In the genomic region with DNA sequence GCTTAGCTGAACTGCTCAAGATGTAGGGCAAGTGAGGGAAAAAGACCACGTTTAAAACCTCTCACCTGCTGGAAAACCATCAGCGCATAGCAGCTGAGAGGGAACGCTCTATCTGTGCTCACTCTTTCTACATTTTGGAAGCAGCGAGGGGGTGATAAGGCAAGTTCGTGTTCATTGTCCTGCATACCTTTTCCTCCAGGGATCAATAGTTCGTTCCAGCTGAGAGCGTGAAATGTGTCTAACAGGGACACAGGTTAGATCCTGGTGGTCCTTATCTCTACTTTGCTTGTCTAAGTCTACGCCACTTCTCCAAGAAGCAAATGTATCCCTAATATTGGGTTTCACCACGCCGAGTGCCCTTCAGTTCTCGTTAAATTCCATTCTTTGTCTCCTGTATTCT, we compare ENCODE assay signal across 1 cellular context.
TF ChIP-seq lines count a peak whose summit lies in the region.

No MANE protein-coding gene starts in this region.

TF ChIP-seq in IMR-90, 13 proteins besides CTCF, POLR2A, EP300 and RAD21 (continued from another document):
- TF ChIP-seq, protein P1, sequence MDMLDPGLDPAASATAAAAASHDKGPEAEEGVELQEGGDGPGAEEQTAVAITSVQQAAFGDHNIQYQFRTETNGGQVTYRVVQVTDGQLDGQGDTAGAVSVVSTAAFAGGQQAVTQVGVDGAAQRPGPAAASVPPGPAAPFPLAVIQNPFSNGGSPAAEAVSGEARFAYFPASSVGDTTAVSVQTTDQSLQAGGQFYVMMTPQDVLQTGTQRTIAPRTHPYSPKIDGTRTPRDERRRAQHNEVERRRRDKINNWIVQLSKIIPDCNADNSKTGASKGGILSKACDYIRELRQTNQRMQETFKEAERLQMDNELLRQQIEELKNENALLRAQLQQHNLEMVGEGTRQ (IDR thresholded peaks at IDR 0.05; ENCODE audit: low read depth, low read length) = no peak
- TF ChIP-seq, protein P2, sequence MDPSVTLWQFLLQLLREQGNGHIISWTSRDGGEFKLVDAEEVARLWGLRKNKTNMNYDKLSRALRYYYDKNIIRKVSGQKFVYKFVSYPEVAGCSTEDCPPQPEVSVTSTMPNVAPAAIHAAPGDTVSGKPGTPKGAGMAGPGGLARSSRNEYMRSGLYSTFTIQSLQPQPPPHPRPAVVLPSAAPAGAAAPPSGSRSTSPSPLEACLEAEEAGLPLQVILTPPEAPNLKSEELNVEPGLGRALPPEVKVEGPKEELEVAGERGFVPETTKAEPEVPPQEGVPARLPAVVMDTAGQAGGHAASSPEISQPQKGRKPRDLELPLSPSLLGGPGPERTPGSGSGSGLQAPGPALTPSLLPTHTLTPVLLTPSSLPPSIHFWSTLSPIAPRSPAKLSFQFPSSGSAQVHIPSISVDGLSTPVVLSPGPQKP (IDR thresholded peaks at IDR 0.05; ENCODE audit: borderline replicate concordance, low read depth, low read length) = no peak
- TF ChIP-seq MAZ (IDR thresholded peaks at IDR 0.05; ENCODE audit: borderline replicate concordance, low read depth, low read length) (no peak), SMC3 (IDR thresholded peaks at IDR 0.05; ENCODE audit: low read depth, low read length) (no peak), CEBPB (IDR thresholded peaks at IDR 0.05; ENCODE audit: low read depth, low read length) (no peak), CHD1 (IDR thresholded peaks at IDR 0.05; ENCODE audit: low read depth, low read length) (no peak), NFE2L2 (IDR thresholded peaks at IDR 0.05; ENCODE audit: low read depth, low read length) (no peak), RCOR1 (IDR thresholded peaks at IDR 0.05; ENCODE audit: insufficient replicate concordance, low read length) (no peak), MAFK (IDR thresholded peaks at IDR 0.05; ENCODE audit: low read depth, low read length) (no peak), RFX5 (IDR thresholded peaks at IDR 0.05; ENCODE audit: low read depth, low read length) (no peak), MXI1 (IDR thresholded peaks at IDR 0.05; ENCODE audit: borderline replicate concordance, low read depth, low read length) (no peak), BHLHE40 (IDR thresholded peaks at IDR 0.05; ENCODE audit: low read depth, low read length) (no peak)
